Comparison of ENCODE assay signal across 19 cellular contexts in the genomic region with DNA sequence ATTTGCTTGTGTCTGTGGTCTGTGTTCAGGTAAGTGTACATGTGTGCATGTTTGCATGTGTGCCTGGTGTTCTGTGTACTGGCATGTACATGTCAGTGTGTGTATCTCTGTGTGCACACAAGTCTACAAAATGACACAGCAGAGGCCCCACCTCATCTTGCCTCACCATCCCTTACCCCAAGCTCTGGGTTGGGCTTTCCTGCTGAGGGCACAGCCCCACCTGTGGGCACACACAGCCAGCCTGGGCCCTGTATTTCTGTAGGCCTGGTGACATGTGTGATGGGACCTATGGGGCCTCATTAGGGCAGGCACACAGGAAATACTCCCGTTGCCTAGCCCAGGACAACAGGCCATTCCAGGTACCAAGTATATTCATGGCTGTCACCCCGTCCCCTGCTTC. TPM values are rescaled to one million over a fixed set of nuclear protein-coding genes. Genes with fewer than 3 reads are reported as not detected.
A peak's percentile ranks its signal among the peaks of the same experiment; 100 is the strongest.
DNase-seq lines count a peak whose midpoint lies in the region; ATAC-seq and TF ChIP-seq lines count a peak whose summit lies in the region.
"Had no signal": no experiment of that assay in that cellular context is flagged by ENCODE, and none has a peak within 500 bp of the region (broad histone marks: within the 10 kb centered on the region; RNA-seq: fewer than 3 reads in every experiment).

No MANE protein-coding gene starts in this region.

- H3K4me1 Mint-ChIP-seq in endothelial cell (ENCODE audit: unreplicated experiment): peaks cover 19% of the 10 kb centered on the region
- H3K4me1 Mint-ChIP-seq: immature natural killer cell had no signal

- TF ChIP-seq CTCF in endothelial cell (IDR thresholded peaks at IDR 0.05; ENCODE audit: unreplicated experiment): no peak
- TF ChIP-seq CTCF in mucosa of descending colon (IDR thresholded peaks at IDR 0.05): no peak
- no peak for TF ChIP-seq CTCF in vagina (IDR thresholded peaks at IDR 0.05)

- TF ChIP-seq POLR2A in vagina (IDR thresholded peaks at IDR 0.05): no peak

- no peak overlapping the region for H3K4me3 ChIP-seq in mucosa of descending colon
- no peak overlapping the region for H3K4me3 ChIP-seq in vagina
- H3K4me3 ChIP-seq: A549, adrenal gland had no signal

- H3K4me1 ChIP-seq in mucosa of descending colon (ENCODE audit: low read depth): peaks cover 55% of the 10 kb centered on the region
- H3K4me1 ChIP-seq in vagina: peaks cover 37% of the 10 kb centered on the region
- H3K4me1 ChIP-seq: A549, adrenal gland had no signal

- H3K27ac ChIP-seq in vagina: peak overlapping the region; percentile 81
- H3K27ac ChIP-seq: A549, adrenal gland, WERI-Rb-1 had no signal

- peak overlapping the region; percentile 63 for H3K4me3 Mint-ChIP-seq in endothelial cell (ENCODE audit: unreplicated experiment)
- H3K4me3 Mint-ChIP-seq: immature natural killer cell had no signal

- H3K27ac Mint-ChIP-seq in endothelial cell (ENCODE audit: unreplicated experiment): peak overlapping the region; percentile 76
- H3K27ac Mint-ChIP-seq: immature natural killer cell had no signal

- H3K36me3 ChIP-seq in mucosa of descending colon (ENCODE audit: low read depth) (no peaks in the 10 kb centered on the region), vagina (no peaks in the 10 kb centered on the region)
- H3K36me3 ChIP-seq: adrenal gland, WERI-Rb-1 had no signal

- no peaks in the 10 kb centered on the region for H3K36me3 Mint-ChIP-seq in endothelial cell (ENCODE audit: low read depth, unreplicated experiment)
- H3K36me3 Mint-ChIP-seq: immature natural killer cell had no signal

- no peak for ATAC-seq in Right ventricle myocardium superior (ENCODE audit: poor library complexity)
- ATAC-seq in mucosa of descending colon: peak; percentile 39
- no peak for ATAC-seq in GM18511 (IDR thresholded peaks at IDR 0.05; ENCODE audit: unreplicated experiment)
- ATAC-seq: A549 had no signal

- no peaks in the 10 kb centered on the region for H3K9me3 Mint-ChIP-seq in endothelial cell (ENCODE audit: unreplicated experiment)
- H3K9me3 Mint-ChIP-seq: immature natural killer cell had no signal

- peaks cover 8% of the 10 kb centered on the region for H3K27me3 Mint-ChIP-seq in endothelial cell (ENCODE audit: unreplicated experiment)

- intact Hi-C loops in Right ventricle myocardium superior (cut with DNase I) (no loop called here), cardiac septum (cut with DNase I) (no loop called here), mucosa of descending colon (cut with DNase I, micrococcal nuclease) (no loop called here), vagina (cut with DNase I) (no loop called here)

- DNase-seq in Right ventricle myocardium superior (peak; percentile 11), cardiac septum (ENCODE audit: low spot score) (no peak), endothelial cell (ENCODE audit: low spot score) (no peak), mucosa of descending colon (peak in 1 of 3 donors; percentile 55), vagina (ENCODE audit: extremely low spot score in 2 of 2) (no peak), AML-193 (lab: John Stamatoyannopoulos, UW) (no peak), KG1 (lab: John Stamatoyannopoulos, UW) (no peak)
- DNase-seq: GOT3; immature natural killer cell; Karpas-422; NCI-H1105 treated with DMSO at 0.1 percent for 48 hours; NCI-H774; stimulated activated CD4-positive, alpha-beta T cell treated with anti-CD3 and anti-CD28 coated beads, Interleukin-4, amount 100 ng/mL, for 4 hours; T-helper 1 cell; trophoblast cell; WERI-Rb-1 had no signal

- H3K9me3 ChIP-seq in mucosa of descending colon: no peaks in the 10 kb centered on the region
- no peaks in the 10 kb centered on the region for H3K9me3 ChIP-seq in vagina
- H3K9me3 ChIP-seq: A549, adrenal gland had no signal

- no peaks in the 10 kb centered on the region for H3K27me3 ChIP-seq in vagina
- H3K27me3 ChIP-seq: adrenal gland had no signal

RNA-seq across cellular contexts. Expression of a gene that starts 13.5 kb away (rescaled TPM):
- total RNA-seq in Right ventricle myocardium superior (3.4 TPM), cardiac septum (0.89 TPM), endothelial cell (ENCODE audit: unreplicated experiment) (5.4 TPM), mucosa of descending colon (100 to 1,000 TPM in 2 of 3 donors, 10 to 100 TPM in 1; 68.9 to 202 (median 148) TPM), vagina (9.3 TPM)
